ENCODE assay signal across 18 cellular contexts in genomic region chr14:59354666-59355065, GRCh38.
DNase-seq lines count a peak whose midpoint lies in the region; ATAC-seq, FAIRE-seq and TF ChIP-seq lines count a peak whose summit lies in the region.
"Had no signal": no experiment of that assay in that cellular context is flagged by ENCODE, and none has a peak within 500 bp of the region (broad histone marks: within the 10 kb centered on the region; RNA-seq: fewer than 3 reads in every experiment).

No MANE protein-coding gene starts in this region.

- H3K4me1 Mint-ChIP-seq in brain, result peaks cover 42% of the 10 kb centered on the region
- H3K4me1 Mint-ChIP-seq: activated naive CD4-positive, alpha-beta T cell treated with anti-CD3 and anti-CD28 coated beads, Interleukin-2, amount 50 U/mL, for 24 hours had no signal

- intact Hi-C loops in heart left ventricle (cut with DNase I) (no loop called here), cardiac septum (cut with DNase I) (no loop called here)

- peak overlapping the region in 11 of 12 donors; percentile 7 to 69 (median 46) for H3K27ac ChIP-seq in heart left ventricle
- peak overlapping the region; percentile 91 for H3K27ac ChIP-seq in keratinocyte (ENCODE audit: control insufficient read depth, insufficient read depth, low read length)

- no peak for TF ChIP-seq CTCF in heart left ventricle (IDR thresholded peaks at IDR 0.05)
- TF ChIP-seq CTCF in brain (conservative IDR thresholded peaks at IDR 0.05), result no peak
- no peak for TF ChIP-seq CTCF in keratinocyte (optimal IDR thresholded peaks at IDR 0.05 in 1 of 3, IDR thresholded peaks at IDR 0.05 in 1 of 3, conservative IDR thresholded peaks at IDR 0.05 in 1 of 3; ENCODE audit: extremely low read depth in 1 of 3, insufficient read depth in 2 of 3, low read length in 3 of 3)

- peak overlapping the region; percentile 68 for H3K4me2 ChIP-seq in keratinocyte (ENCODE audit: control insufficient read depth, extremely low read depth, insufficient read depth, low read depth, low read length)

- peak overlapping the region in 3 of 5 experiments; percentile 28 to 74 (median 67) for H3K27ac Mint-ChIP-seq in brain
- H3K27ac Mint-ChIP-seq: activated CD8-positive, alpha-beta T cell treated with anti-CD3 and anti-CD28 coated beads, Interleukin-2, amount 10 ng/mL, durations not matched to agents 7 days and 5 days; activated naive CD4-positive, alpha-beta T cell treated with anti-CD3 and anti-CD28 coated beads, Interleukin-2, amount 50 U/mL, for 24 hours; nephron; type B pancreatic cell had no signal

- 55 to 65% (median 62%) methylated on average over 3 of the region's 3 CpGs for WGBS in heart left ventricle, 4 donors

- peak overlapping the region; percentile 69 for H3K9ac ChIP-seq in keratinocyte (ENCODE audit: control insufficient read depth, extremely low read depth, insufficient read depth, low read length)

- no peak for TF ChIP-seq POLR2A in heart left ventricle (IDR thresholded peaks at IDR 0.05)

- H3K4me3 Mint-ChIP-seq in brain, result no peak overlapping the region
- H3K4me3 Mint-ChIP-seq: activated CD8-positive, alpha-beta T cell treated with anti-CD3 and anti-CD28 coated beads, Interleukin-2, amount 10 ng/mL, durations not matched to agents 7 days and 5 days; activated naive CD4-positive, alpha-beta T cell treated with anti-CD3 and anti-CD28 coated beads, Interleukin-2, amount 50 U/mL, for 24 hours; nephron; type B pancreatic cell had no signal

- peaks cover 64% of the 10 kb centered on the region for H3K36me3 Mint-ChIP-seq in brain

- dilution Hi-C loops in keratinocyte (cut with MboI; ENCODE audit: extremely low pct_ligation_motif_present, low sequenced_read_pairs), result no loop called here

- H3K4me1 ChIP-seq in heart left ventricle (peaks cover 0 to 49% (median 27%) of the 10 kb centered on the region in 12 donors), keratinocyte (ENCODE audit: control insufficient read depth, extremely low read depth, insufficient read depth, low read length) (peaks cover 54% of the 10 kb centered on the region)

- H3K27me3 ChIP-seq in heart left ventricle, result no peaks in the 10 kb centered on the region
- H3K27me3 ChIP-seq in keratinocyte (ENCODE audit: control insufficient read depth, extremely low read depth, insufficient read depth, low read length), result no peaks in the 10 kb centered on the region
- H3K27me3 ChIP-seq: MG63 had no signal

- no peak overlapping the region for H2AFZ ChIP-seq in keratinocyte (ENCODE audit: control insufficient read depth, low read length)

- FAIRE-seq in keratinocyte (lab: Jason Lieb, UNC), result peak; percentile 91
- FAIRE-seq: colon, small intestine had no signal

- no peaks in the 10 kb centered on the region for H4K20me1 ChIP-seq in keratinocyte (ENCODE audit: control insufficient read depth, extremely low read depth, insufficient read depth, low read length)

- no peak overlapping the region for H3K4me3 ChIP-seq in heart left ventricle
- peak overlapping the region in 2 of 3 experiments; percentile 15 to 29 for H3K4me3 ChIP-seq in keratinocyte (ENCODE audit: control insufficient read depth in 2 of 3, extremely low read depth in 1 of 3, insufficient read depth in 2 of 3, low read depth in 1 of 3, low read length in 3 of 3)
- H3K4me3 ChIP-seq: MG63 had no signal

- H3K36me3 ChIP-seq in heart left ventricle, result peaks cover 0 to 90% (median 61%) of the 10 kb centered on the region in 9 donors
- H3K36me3 ChIP-seq in keratinocyte (ENCODE audit: control insufficient read depth in 2 of 2, extremely low read depth in 1 of 2, insufficient read depth in 2 of 2, low read length in 2 of 2), result peaks cover 0 to 25% of the 10 kb centered on the region in 2 experiments
- H3K36me3 ChIP-seq: MG63 had no signal

- no peaks in the 10 kb centered on the region for H3K9me3 ChIP-seq in heart left ventricle
- H3K9me3 ChIP-seq in keratinocyte (ENCODE audit: control insufficient read depth, low read depth, low read length), result no peaks in the 10 kb centered on the region
- H3K9me3 ChIP-seq: MG63 had no signal

- no peaks in the 10 kb centered on the region for H3K79me2 ChIP-seq in keratinocyte (ENCODE audit: control insufficient read depth, insufficient read depth, low read length)

- no peaks in the 10 kb centered on the region for H3K27me3 Mint-ChIP-seq in brain
- H3K27me3 Mint-ChIP-seq: activated naive CD4-positive, alpha-beta T cell treated with anti-CD3 and anti-CD28 coated beads, Interleukin-2, amount 50 U/mL, for 24 hours; type B pancreatic cell had no signal

- no peaks in the 10 kb centered on the region for H3K9me1 ChIP-seq in keratinocyte (ENCODE audit: control insufficient read depth, extremely low read depth, insufficient read depth, low read length)

- H3K9me3 Mint-ChIP-seq in brain, result no peaks in the 10 kb centered on the region
- H3K9me3 Mint-ChIP-seq: activated naive CD4-positive, alpha-beta T cell treated with anti-CD3 and anti-CD28 coated beads, Interleukin-2, amount 50 U/mL, for 24 hours; nephron; type B pancreatic cell had no signal

- DNase-seq in heart left ventricle (no peak), cardiac septum (ENCODE audit: low spot score) (no peak), keratinocyte (ENCODE audit: low read depth, low spot score) (peak; percentile 90), NCI-H510A treated with DMSO at 0.1 percent for 48 hours (lab: John Stamatoyannopoulos, UW) (no peak)
- DNase-seq: activated CD8-positive, alpha-beta T cell treated with anti-CD3 and anti-CD28 coated beads, Interleukin-2, amount 10 ng/mL, durations not matched to agents 7 days and 5 days; left cardiac atrium; MG63; NCI-H2171; small intestine; T-helper 9 cell had no signal

- ATAC-seq in heart left ventricle (no peak), GM21737 (IDR thresholded peaks at IDR 0.05; ENCODE audit: unreplicated experiment) (no peak), HG02588 (IDR thresholded peaks at IDR 0.05; ENCODE audit: unreplicated experiment) (no peak), GM21381 (IDR thresholded peaks at IDR 0.05; ENCODE audit: unreplicated experiment) (no peak)
- ATAC-seq: activated CD8-positive, alpha-beta T cell treated with anti-CD3 and anti-CD28 coated beads, Interleukin-2, amount 10 ng/mL, durations not matched to agents 7 days and 5 days had no signal

Comparison
In these comparisons a context has a peak if more than half of its experiments do, and no peak if none do; other contexts are left out.
1. H3K4me3 ChIP-seq: peak in keratinocyte (2 of 3); none in heart left ventricle (0 of 12).